Comparison of ENCODE assay signal across 9 cellular contexts in genomic region chr5:68243681-68244080, GRCh38. TPM values are rescaled to one million over a fixed set of nuclear protein-coding genes. Genes with fewer than 3 reads are reported as not detected.
A peak's percentile ranks its signal among the peaks of the same experiment; 100 is the strongest.
DNase-seq lines count a peak whose midpoint lies in the region; ATAC-seq and TF ChIP-seq lines count a peak whose summit lies in the region.
"Had no signal": no experiment of that assay in that cellular context is flagged by ENCODE, and none has a peak within 500 bp of the region (broad histone marks: within the 10 kb centered on the region; RNA-seq: fewer than 3 reads in every experiment).

No MANE protein-coding gene starts in this region.

- ATAC-seq in CD8-positive, alpha-beta T cell = no peak
- ATAC-seq: left lobe of liver had no signal

- H3K27me3 ChIP-seq in CD8-positive, alpha-beta T cell (ENCODE audit: insufficient read depth, low read length) = no peaks in the 10 kb centered on the region
- H3K27me3 ChIP-seq in muscle layer of colon (ENCODE audit: control insufficient read depth in 1 of 2, insufficient read depth in 2 of 2, low read length in 2 of 2) = no peaks in the 10 kb centered on the region

- no peak for TF ChIP-seq CTCF in CD8-positive, alpha-beta T cell (IDR thresholded peaks at IDR 0.05)

- DNase-seq in AML-193 (lab: John Stamatoyannopoulos, UW) (peak; percentile 33 to 49), germinal center (ENCODE audit: low spot score) (no peak), NCI-H2171 (lab: John Stamatoyannopoulos, UW) (no peak)
- DNase-seq in CD8-positive, alpha-beta T cell = no peak
- DNase-seq in T-helper 2 cell treated with Interferon-gamma antibody and Interleukin-4, amounts not matched to agents 5 μg/mL and 100 μg/mL, for 36 hours (ENCODE audit: low spot score) = no peak
- no peak for DNase-seq in central memory CD4-positive, alpha-beta T cell
- no peak for DNase-seq in stimulated activated CD4-positive, alpha-beta T cell treated with anti-CD3 and anti-CD28 coated beads, Interleukin-4, amount 100 ng/mL, for 4 hours

- POLR2A ChIA-PET in CD8-positive, alpha-beta T cell (lab: Charles Lee) = interaction anchor here (1.2 to 1.5 kb wide), 2 partner anchors 8 to 28 kb away, joined by 4 to 13 read pairs; partner anchors contain the start of gene PIK3R1

- H3K27ac Mint-ChIP-seq in CD8-positive, alpha-beta T cell = peak overlapping the region; percentile 91
- peak overlapping the region; percentile 50 for H3K27ac Mint-ChIP-seq in T-helper 2 cell treated with Interferon-gamma antibody and Interleukin-4, amounts not matched to agents 5 μg/mL and 100 μg/mL, for 36 hours

- H3K27me3 Mint-ChIP-seq in CD8-positive, alpha-beta T cell (ENCODE audit: low read depth) = no peaks in the 10 kb centered on the region
- no peaks in the 10 kb centered on the region for H3K27me3 Mint-ChIP-seq in T-helper 2 cell treated with Interferon-gamma antibody and Interleukin-4, amounts not matched to agents 5 μg/mL and 100 μg/mL, for 36 hours (ENCODE audit: low read depth)

- no peaks in the 10 kb centered on the region for H3K36me3 ChIP-seq in CD8-positive, alpha-beta T cell (ENCODE audit: insufficient read depth, low read length)
- H3K36me3 ChIP-seq in muscle layer of colon (ENCODE audit: insufficient read depth, low read length) = no peaks in the 10 kb centered on the region

- CTCF ChIA-PET in CD8-positive, alpha-beta T cell (lab: Charles Lee) = interaction anchor here (1.0 to 2.0 kb wide), 2 partner anchors 9 to 998 kb away, joined by 6 to 7 read pairs; no protein-coding TSS in a partner anchor

- peaks cover 62% of the 10 kb centered on the region for H3K4me1 ChIP-seq in CD8-positive, alpha-beta T cell (ENCODE audit: insufficient read depth, low read length)
- peaks cover 60% of the 10 kb centered on the region for H3K4me1 ChIP-seq in muscle layer of colon (ENCODE audit: insufficient read depth, low read length)

- intact Hi-C loops in CD8-positive, alpha-beta T cell (cut with DNase I, micrococcal nuclease) = loop anchor here in 1 of 2 experiments (1.0 kb wide), 1 partner anchor 10 kb away; no protein-coding TSS in a partner anchor

- H3K4me3 ChIP-seq in CD8-positive, alpha-beta T cell (ENCODE audit: low read depth, low read length) = no peak overlapping the region
- no peak overlapping the region for H3K4me3 ChIP-seq in muscle layer of colon (ENCODE audit: low read depth in 1 of 2, low read length in 2 of 2)

- H3K4me3 Mint-ChIP-seq in CD8-positive, alpha-beta T cell = peak overlapping the region; percentile 49
- H3K4me3 Mint-ChIP-seq in T-helper 2 cell treated with Interferon-gamma antibody and Interleukin-4, amounts not matched to agents 5 μg/mL and 100 μg/mL, for 36 hours = peak overlapping the region; percentile 33

- H3K4me1 Mint-ChIP-seq in CD8-positive, alpha-beta T cell (ENCODE audit: low read depth) = peaks cover 76% of the 10 kb centered on the region
- peaks cover 51% of the 10 kb centered on the region for H3K4me1 Mint-ChIP-seq in T-helper 2 cell treated with Interferon-gamma antibody and Interleukin-4, amounts not matched to agents 5 μg/mL and 100 μg/mL, for 36 hours (ENCODE audit: low read depth)

- no peaks in the 10 kb centered on the region for H3K9me3 ChIP-seq in CD8-positive, alpha-beta T cell (ENCODE audit: low read length)
- H3K9me3 ChIP-seq in muscle layer of colon (ENCODE audit: low read length) = no peaks in the 10 kb centered on the region

- H3K36me3 Mint-ChIP-seq in CD8-positive, alpha-beta T cell = peaks cover 7% of the 10 kb centered on the region
- peaks cover 22% of the 10 kb centered on the region for H3K36me3 Mint-ChIP-seq in T-helper 2 cell treated with Interferon-gamma antibody and Interleukin-4, amounts not matched to agents 5 μg/mL and 100 μg/mL, for 36 hours (ENCODE audit: low read depth)

- no peaks in the 10 kb centered on the region for H3K9me3 Mint-ChIP-seq in CD8-positive, alpha-beta T cell
- H3K9me3 Mint-ChIP-seq in T-helper 2 cell treated with Interferon-gamma antibody and Interleukin-4, amounts not matched to agents 5 μg/mL and 100 μg/mL, for 36 hours = no peaks in the 10 kb centered on the region

- no peak overlapping the region for H3K9ac ChIP-seq in muscle layer of colon (ENCODE audit: low read length)

- H3K27ac ChIP-seq in CD8-positive, alpha-beta T cell (ENCODE audit: low read depth, low read length) = no peak overlapping the region
- peak overlapping the region; percentile 66 for H3K27ac ChIP-seq in muscle layer of colon (ENCODE audit: low read depth, low read length)

RNA-seq across cellular contexts. Expression of gene PIK3R1, which starts 28.1 kb away (rescaled TPM):
- total RNA-seq in CD8-positive, alpha-beta T cell = 100 to 1,000 TPM; 461 to 470 TPM

Comparison
In these comparisons a context has a peak if more than half of its experiments do, and no peak if none do; other contexts are left out.
1. DNase-seq: peak in AML-193 (2 of 2); none in CD8-positive, alpha-beta T cell (0 of 7), T-helper 2 cell treated with Interferon-gamma antibody and Interleukin-4, amounts not matched to agents 5 μg/mL and 100 μg/mL, for 36 hours (single experiment), central memory CD4-positive, alpha-beta T cell (single experiment), germinal center (single experiment), NCI-H2171 (single experiment) and stimulated activated CD4-positive, alpha-beta T cell treated with anti-CD3 and anti-CD28 coated beads, Interleukin-4, amount 100 ng/mL, for 4 hours (0 of 2).